18 cellular contexts compared by ENCODE assay signal in genomic region chr6:5059036-5059896, GRCh38. TPM values are rescaled to one million over a fixed set of nuclear protein-coding genes. Genes with fewer than 3 reads are reported as not detected.
DNase-seq lines count a peak whose midpoint lies in the region; ATAC-seq and TF ChIP-seq lines count a peak whose summit lies in the region.
"Had no signal": no experiment of that assay in that cellular context is flagged by ENCODE, and none has a peak within 500 bp of the region (broad histone marks: within the 10 kb centered on the region; RNA-seq: fewer than 3 reads in every experiment).

No MANE protein-coding gene starts in this region.

- H3K4me1 ChIP-seq in Caco-2: peaks cover 5% of the 10 kb centered on the region; the same call in 1 of the 2 replicates
- peaks cover 15% of the 10 kb centered on the region for H3K4me1 ChIP-seq in hepatocyte (ENCODE audit: insufficient read depth)
- H3K4me1 ChIP-seq in mesenchymal stem cell (ENCODE audit: control insufficient read depth, insufficient read depth, low read depth, low read length): peaks cover 3% of the 10 kb centered on the region
- no peaks in the 10 kb centered on the region for H3K4me1 ChIP-seq in lower lobe of right lung
- H3K4me1 ChIP-seq: Peyer's patch had no signal

- H3K14ac ChIP-seq in mesenchymal stem cell (ENCODE audit: low read length in 2 of 2): no peak overlapping the region

- no peak overlapping the region for H3K9ac ChIP-seq in mesenchymal stem cell (ENCODE audit: low read length)

- H3K27ac ChIP-seq in hepatocyte: peak overlapping the region; percentile 88
- H3K27ac ChIP-seq in mesenchymal stem cell (ENCODE audit: low read length, poor library complexity, severe bottlenecking): no peak overlapping the region
- no peak overlapping the region for H3K27ac ChIP-seq in lower lobe of right lung
- H3K27ac ChIP-seq: Peyer's patch had no signal

- no peaks in the 10 kb centered on the region for H3K79me2 ChIP-seq in hepatocyte

- H2BK5ac ChIP-seq in mesenchymal stem cell (ENCODE audit: low read depth, low read length, poor library complexity, severe bottlenecking): no peak overlapping the region

- no peak overlapping the region for H2BK12ac ChIP-seq in mesenchymal stem cell (ENCODE audit: low read length in 2 of 2)

- H3K79me1 ChIP-seq in mesenchymal stem cell (replicated peaks; ENCODE audit: low read length, poor library complexity, severe bottlenecking): no peaks in the 10 kb centered on the region

- H3K9me3 ChIP-seq in Caco-2: no peaks in the 10 kb centered on the region
- no peaks in the 10 kb centered on the region for H3K9me3 ChIP-seq in hepatocyte (ENCODE audit: low read depth)
- no peaks in the 10 kb centered on the region for H3K9me3 ChIP-seq in mesenchymal stem cell (ENCODE audit: control insufficient read depth, low read length)
- no peaks in the 10 kb centered on the region for H3K9me3 ChIP-seq in lower lobe of right lung
- H3K9me3 ChIP-seq: Peyer's patch had no signal

- no peak overlapping the region for H3K4ac ChIP-seq in mesenchymal stem cell (ENCODE audit: low read depth in 1 of 2, low read length in 2 of 2)

- CTCF ChIA-PET in Caco-2 (lab: Charles Lee): interaction anchor here (0.7 kb wide), 1 partner anchor 321 kb away, joined by 4 read pairs; no protein-coding TSS in a partner anchor

- intact Hi-C loops in Caco-2 (cut with micrococcal nuclease; ENCODE audit: unreplicated experiment): no loop called here
- intact Hi-C loops in lower lobe of right lung (cut with DNase I): no loop called here

- no peak overlapping the region for H2BK15ac ChIP-seq in mesenchymal stem cell (ENCODE audit: low read depth, poor library complexity, severe bottlenecking)

- H3K27me3 ChIP-seq in Caco-2 (replicated peaks; ENCODE audit: control insufficient read depth, insufficient read depth, low read length) (no peaks in the 10 kb centered on the region), hepatocyte (no peaks in the 10 kb centered on the region), mesenchymal stem cell (ENCODE audit: control insufficient read depth in 1 of 2, insufficient read depth in 1 of 2, low read length in 2 of 2) (no peaks in the 10 kb centered on the region), lower lobe of right lung (ENCODE audit: low read depth) (no peaks in the 10 kb centered on the region)
- H3K27me3 ChIP-seq: Peyer's patch had no signal

- H3K4me3 ChIP-seq in Caco-2 (ENCODE audit: low read depth, low read length) (no peak overlapping the region), hepatocyte (no peak overlapping the region), mesenchymal stem cell (ENCODE audit: insufficient read depth in 1 of 2, low read depth in 1 of 2, low read length in 2 of 2) (no peak overlapping the region), lower lobe of right lung (no peak overlapping the region)
- H3K4me3 ChIP-seq: Peyer's patch had no signal

- no peaks in the 10 kb centered on the region for H4K20me1 ChIP-seq in hepatocyte (ENCODE audit: insufficient read depth, poor library complexity, severe bottlenecking)

- H3K27me3 Mint-ChIP-seq in Caco-2 (ENCODE audit: insufficient read depth, unreplicated experiment): no peaks in the 10 kb centered on the region

- H3K9me3 Mint-ChIP-seq in Caco-2 (ENCODE audit: unreplicated experiment): no peaks in the 10 kb centered on the region

- H3K36me3 ChIP-seq in Caco-2 (ENCODE audit: control insufficient read depth, insufficient read depth, low read length) (no peaks in the 10 kb centered on the region; the same call in 1 of the 2 replicates), hepatocyte (replicated peaks; ENCODE audit: insufficient read depth, low read depth) (no peaks in the 10 kb centered on the region), mesenchymal stem cell (ENCODE audit: control insufficient read depth in 1 of 2, insufficient read depth in 2 of 2, low read depth in 1 of 2, low read length in 2 of 2) (no peaks in the 10 kb centered on the region), lower lobe of right lung (no peaks in the 10 kb centered on the region)
- H3K36me3 ChIP-seq: Peyer's patch had no signal

- DNase-seq in Caco-2 (peak; percentile 36 to 47), LoVo (ENCODE audit: low spot score) (peak; percentile 12), hepatocyte (ENCODE audit: low spot score) (peak; percentile 62), mesenchymal stem cell (no peak), lower lobe of right lung (no peak), kidney glomerular epithelial cell (lab: John Stamatoyannopoulos, UW) (no peak), GM20000 (ENCODE audit: low spot score) (no peak)
- DNase-seq: DMS153, KBM-7, NCI-H1048, NCI-H1417 treated with DMSO at 0.1 percent for 48 hours, NCI-H1694 treated with DMSO at 0.1 percent for 48 hours, NCI-H2081, NCI-H2227 treated with DMSO at 0.1 percent for 48 hours, NCI-H526 treated with DMSO at 0.1 percent for 48 hours, Peyer's patch, SHP77 treated with DMSO at 0.1 percent for 48 hours had no signal

- ATAC-seq in lower lobe of right lung (no peak), GM19328 (IDR thresholded peaks at IDR 0.05; ENCODE audit: unreplicated experiment) (no peak)

- H3K4me1 Mint-ChIP-seq in Caco-2 (ENCODE audit: low read depth, unreplicated experiment): peaks cover 7% of the 10 kb centered on the region

- no peak overlapping the region for H3K18ac ChIP-seq in mesenchymal stem cell (ENCODE audit: low read depth in 1 of 2, low read length in 2 of 2)

- no peak for TF ChIP-seq CTCF in Caco-2 (IDR thresholded peaks at IDR 0.05; ENCODE audit: insufficient read depth in 1 of 2, low read depth in 1 of 2, low read length in 1 of 2, severe bottlenecking in 1 of 2, unreplicated experiment in 1 of 2)
- TF ChIP-seq CTCF in hepatocyte (IDR thresholded peaks at IDR 0.05; ENCODE audit: poor library complexity): no peak
- TF ChIP-seq CTCF in lower lobe of right lung (IDR thresholded peaks at IDR 0.05): no peak
- no peak for TF ChIP-seq CTCF in GM20000 (IDR thresholded peaks at IDR 0.05; ENCODE audit: extremely low read depth, missing control alignments)

- H2BK120ac ChIP-seq in mesenchymal stem cell (ENCODE audit: low read depth, low read length): no peak overlapping the region

- H3K23ac ChIP-seq in mesenchymal stem cell (ENCODE audit: low read length in 2 of 2): no peak overlapping the region

- H3K4me2 ChIP-seq in hepatocyte (peak overlapping the region; percentile 18), mesenchymal stem cell (ENCODE audit: low read length, poor library complexity, severe bottlenecking) (no peak overlapping the region)

- no peaks in the 10 kb centered on the region for H3K36me3 Mint-ChIP-seq in Caco-2 (ENCODE audit: insufficient read depth, unreplicated experiment)

- peak overlapping the region; percentile 73 for H4K8ac ChIP-seq in mesenchymal stem cell (ENCODE audit: low read length)

- 60% methylated on average over 11 of the region's 11 CpGs for WGBS in hepatocyte (ENCODE audit: low lambda C conversion rate, missing lambda C conversion rate)
- WGBS in mesenchymal stem cell: 93% methylated on average over 11 of the region's 11 CpGs

- POLR2A ChIA-PET in Caco-2 (lab: Charles Lee): no interaction called here

- no peaks in the 10 kb centered on the region for H3K9me2 ChIP-seq in hepatocyte (replicated peaks; ENCODE audit: insufficient read depth)

- BruUV-seq in Caco-2 (replicated peaks; lab: Mats Ljungman, UMichigan): no TSS peak

- H2AK5ac ChIP-seq in mesenchymal stem cell (ENCODE audit: low read length, severe bottlenecking): no peak overlapping the region

- H3K4me3 Mint-ChIP-seq in Caco-2 (ENCODE audit: unreplicated experiment): no peak overlapping the region

- no peak overlapping the region for H2AFZ ChIP-seq in hepatocyte
- no peak overlapping the region for H2AFZ ChIP-seq in mesenchymal stem cell (ENCODE audit: low read depth, low read length)

- no peak overlapping the region for H3K27ac Mint-ChIP-seq in Caco-2 (ENCODE audit: unreplicated experiment)

- H4K91ac ChIP-seq in mesenchymal stem cell (ENCODE audit: low read length): no peak overlapping the region

RNA-seq across cellular contexts. Expression of gene PPP1R3G, which starts 25.9 kb away (rescaled TPM):
- total RNA-seq in Caco-2 (2022): 0.14 and 0.18 TPM in 2 replicates
- 0.47 and 0.48 TPM in 2 replicates for total RNA-seq in hepatocyte
- polyA plus RNA-seq in hepatocyte: 0.18 and 0.82 TPM in 2 replicates
- polyA plus RNA-seq in mesenchymal stem cell (2013, experiment 1 of 2): 1.4 TPM
- 1.5 TPM for polyA plus RNA-seq in mesenchymal stem cell (2013, experiment 2 of 2)
- 0.41 TPM for total RNA-seq in lower lobe of right lung

RNA-seq across cellular contexts. Expression of gene RPP40, which starts 55.4 kb away (rescaled TPM):
- 11.6 and 13.1 TPM in 2 replicates for total RNA-seq in Caco-2 (2022)
- total RNA-seq in hepatocyte: 6.3 and 24.8 TPM in 2 replicates
- polyA plus RNA-seq in hepatocyte: 7.1 and 17.7 TPM in 2 replicates
- polyA plus RNA-seq in mesenchymal stem cell (2013, experiment 1 of 2): 12.2 TPM
- 12.9 TPM for polyA plus RNA-seq in mesenchymal stem cell (2013, experiment 2 of 2)
- total RNA-seq in lower lobe of right lung: 2.5 TPM

Comparison
In these comparisons a context has a peak if more than half of its experiments do, and no peak if none do; other contexts are left out.
1. DNase-seq: peak in Caco-2 (2 of 2), LoVo (single experiment) and hepatocyte (single experiment); none in mesenchymal stem cell (single experiment), lower lobe of right lung (single experiment), kidney glomerular epithelial cell (single experiment) and GM20000 (single experiment).